ENCODE assay signal across 9 cellular contexts in the genomic region with DNA sequence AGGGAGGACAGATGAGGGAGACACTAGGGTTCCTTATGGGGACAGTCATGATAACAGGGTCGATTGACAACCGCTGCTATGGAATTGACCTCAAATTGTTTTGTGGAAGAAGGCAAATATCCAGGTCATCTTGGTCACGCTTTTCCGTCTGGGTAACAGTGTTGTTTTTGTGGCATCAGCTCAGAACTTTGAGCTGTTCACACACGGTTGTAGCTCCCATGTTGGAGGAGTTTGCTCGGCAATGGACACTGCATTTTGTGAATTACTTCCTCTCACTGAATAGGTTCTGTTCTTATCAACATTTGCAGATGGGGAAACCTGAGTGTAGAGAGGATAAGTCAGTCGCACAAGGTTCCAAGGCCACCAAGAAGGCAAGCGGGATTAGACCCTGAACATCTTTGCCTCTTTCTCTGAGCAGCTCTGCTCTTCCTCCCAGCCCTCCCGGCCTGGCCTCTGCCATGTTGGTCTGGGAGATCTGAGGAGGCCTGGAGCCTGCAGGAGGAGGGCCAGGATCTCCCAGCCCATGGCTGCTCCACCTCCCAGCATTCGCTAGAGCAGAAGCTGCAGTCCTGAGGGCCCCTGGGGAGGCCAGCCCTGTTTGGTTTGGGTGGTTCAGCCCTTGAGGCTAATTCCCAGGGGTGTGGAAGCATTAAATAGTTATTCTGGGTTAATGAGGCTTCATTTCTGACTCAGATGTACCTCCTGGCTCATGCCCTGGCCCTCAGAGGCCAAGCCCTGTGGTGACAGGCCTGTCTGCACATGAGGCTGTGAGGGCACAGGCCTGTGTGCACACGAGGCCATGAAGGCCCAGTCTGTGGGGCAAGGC.
DNase-seq lines count a peak whose midpoint lies in the region; ATAC-seq and TF ChIP-seq lines count a peak whose summit lies in the region.
"Had no signal": no experiment of that assay in that cellular context is flagged by ENCODE, and none has a peak within 500 bp of the region (broad histone marks: within the 10 kb centered on the region; RNA-seq: fewer than 3 reads in every experiment).

No MANE protein-coding gene starts in this region.

- no peak overlapping the region for H3K4me3 Mint-ChIP-seq in CD8-positive, alpha-beta memory T cell
- no peak overlapping the region for H3K4me3 Mint-ChIP-seq in naive thymus-derived CD8-positive, alpha-beta T cell
- no peak overlapping the region for H3K4me3 Mint-ChIP-seq in activated T-helper 17 cell treated with anti-CD3 and anti-CD28 coated beads, Interleukin-2, amount 50 U/mL, for 72 hours
- no peak overlapping the region for H3K4me3 Mint-ChIP-seq in T-cell

- no peaks in the 10 kb centered on the region for H3K27me3 Mint-ChIP-seq in CD8-positive, alpha-beta memory T cell
- H3K27me3 Mint-ChIP-seq in naive thymus-derived CD8-positive, alpha-beta T cell = no peaks in the 10 kb centered on the region
- no peaks in the 10 kb centered on the region for H3K27me3 Mint-ChIP-seq in activated T-helper 17 cell treated with anti-CD3 and anti-CD28 coated beads, Interleukin-2, amount 50 U/mL, for 72 hours
- H3K27me3 Mint-ChIP-seq in T-cell = no peaks in the 10 kb centered on the region

- H3K27ac Mint-ChIP-seq in CD8-positive, alpha-beta memory T cell = peak overlapping the region in 6 of 8 donors; percentile 42 to 79 (median 62)
- H3K27ac Mint-ChIP-seq in naive thymus-derived CD8-positive, alpha-beta T cell = peak overlapping the region in 6 of 10 donors; percentile 40 to 77 (median 66)
- H3K27ac Mint-ChIP-seq in activated T-helper 17 cell treated with anti-CD3 and anti-CD28 coated beads, Interleukin-2, amount 50 U/mL, for 72 hours = no peak overlapping the region
- H3K27ac Mint-ChIP-seq in T-cell = peak overlapping the region in 1 of 2 donors; percentile 61

- no peaks in the 10 kb centered on the region for H3K9me3 Mint-ChIP-seq in CD8-positive, alpha-beta memory T cell
- H3K9me3 Mint-ChIP-seq in naive thymus-derived CD8-positive, alpha-beta T cell = no peaks in the 10 kb centered on the region
- no peaks in the 10 kb centered on the region for H3K9me3 Mint-ChIP-seq in activated T-helper 17 cell treated with anti-CD3 and anti-CD28 coated beads, Interleukin-2, amount 50 U/mL, for 72 hours
- H3K9me3 Mint-ChIP-seq in T-cell = no peaks in the 10 kb centered on the region

- POLR2A ChIA-PET in CD8-positive, alpha-beta memory T cell (lab: Charles Lee) = no interaction called here
- POLR2A ChIA-PET in naive thymus-derived CD8-positive, alpha-beta T cell (lab: Charles Lee) = no interaction called here
- POLR2A ChIA-PET in T-cell (lab: Charles Lee) = interaction anchor here in 1 of 2 donors (0.6 kb wide), 1 partner anchor 485 kb away, joined by 4 read pairs; no protein-coding TSS in a partner anchor

- DNase-seq in CD8-positive, alpha-beta memory T cell = no peak
- no peak for DNase-seq in body of pancreas
- DNase-seq in naive thymus-derived CD8-positive, alpha-beta T cell = no peak
- DNase-seq in LoVo (ENCODE audit: low spot score) = no peak
- no peak for DNase-seq in midbrain (lab: John Stamatoyannopoulos, UW)
- DNase-seq in T-cell = no peak
- DNase-seq: stimulated activated naive CD4-positive, alpha-beta T cell treated with Interleukin-2 at 50 U/mL for 16 hours had no signal

- H3K27me3 ChIP-seq in CD8-positive, alpha-beta memory T cell (ENCODE audit: insufficient read depth, low read length, poor library complexity, severe bottlenecking) = no peaks in the 10 kb centered on the region
- H3K27me3 ChIP-seq in body of pancreas = no peaks in the 10 kb centered on the region

- CTCF ChIA-PET in CD8-positive, alpha-beta memory T cell (lab: Charles Lee) = interaction anchor here (0.9 to 5.5 kb wide), 6 partner anchors 19 to 221 kb away, joined by 3 to 26 read pairs (median 5); no protein-coding TSS in a partner anchor
- CTCF ChIA-PET in T-cell (lab: Charles Lee) = no interaction called here

- TF ChIP-seq POLR2A in body of pancreas (IDR thresholded peaks at IDR 0.05) = no peak

- intact Hi-C loops in body of pancreas (cut with DNase I) = no loop called here

- ATAC-seq in HG02642 (IDR thresholded peaks at IDR 0.05; ENCODE audit: poor library complexity, unreplicated experiment) = peak; percentile 38
- ATAC-seq in body of pancreas = no peak
- no peak for ATAC-seq in naive thymus-derived CD8-positive, alpha-beta T cell
- ATAC-seq in activated T-helper 17 cell treated with anti-CD3 and anti-CD28 coated beads, Interleukin-2, amount 50 U/mL, for 72 hours (replicated peaks) = no peak
- ATAC-seq in T-cell (replicated peaks in 1 of 4) = no peak

- peak overlapping the region; percentile 74 for H3K27ac ChIP-seq in CD8-positive, alpha-beta memory T cell (ENCODE audit: low read depth, low read length)
- H3K27ac ChIP-seq in body of pancreas = peak overlapping the region; percentile 49 to 86 (median 82)

- H3K4me1 Mint-ChIP-seq in CD8-positive, alpha-beta memory T cell = peaks cover 5 to 21% (median 10%) of the 10 kb centered on the region in 3 donors
- peaks cover 6 to 20% (median 12%) of the 10 kb centered on the region in 4 donors for H3K4me1 Mint-ChIP-seq in naive thymus-derived CD8-positive, alpha-beta T cell
- H3K4me1 Mint-ChIP-seq in activated T-helper 17 cell treated with anti-CD3 and anti-CD28 coated beads, Interleukin-2, amount 50 U/mL, for 72 hours = peaks cover 5% of the 10 kb centered on the region
- H3K4me1 Mint-ChIP-seq in T-cell = peaks cover 6 to 31% (median 19%) of the 10 kb centered on the region in 3 donors

- H3K4me1 ChIP-seq in CD8-positive, alpha-beta memory T cell (ENCODE audit: insufficient read depth, low read length) = peaks cover 12% of the 10 kb centered on the region
- H3K4me1 ChIP-seq in body of pancreas = peaks cover 20% of the 10 kb centered on the region

- 72 to 91% methylated on average over 10 to 11 of the region's 11 CpGs for WGBS in body of pancreas, 2 donors

- H3K9me3 ChIP-seq in CD8-positive, alpha-beta memory T cell (ENCODE audit: low read length) = no peaks in the 10 kb centered on the region
- H3K9me3 ChIP-seq in body of pancreas = no peaks in the 10 kb centered on the region

- H3K36me3 ChIP-seq in CD8-positive, alpha-beta memory T cell (ENCODE audit: insufficient read depth, low read length) = peaks cover 7% of the 10 kb centered on the region
- H3K36me3 ChIP-seq in body of pancreas (replicated peaks in 1 of 2; ENCODE audit: insufficient read depth in 1 of 2, low read depth in 2 of 2) = no peaks in the 10 kb centered on the region

- H3K4me3 ChIP-seq in CD8-positive, alpha-beta memory T cell (ENCODE audit: low read length) = no peak overlapping the region
- no peak overlapping the region for H3K4me3 ChIP-seq in body of pancreas

- no peak for TF ChIP-seq CTCF in body of pancreas (IDR thresholded peaks at IDR 0.05)

- H3K36me3 Mint-ChIP-seq in CD8-positive, alpha-beta memory T cell = peaks cover 0 to 29% (median 2%) of the 10 kb centered on the region in 3 donors
- peaks cover 0 to 12% (median 0%) of the 10 kb centered on the region in 3 donors for H3K36me3 Mint-ChIP-seq in naive thymus-derived CD8-positive, alpha-beta T cell
- H3K36me3 Mint-ChIP-seq in activated T-helper 17 cell treated with anti-CD3 and anti-CD28 coated beads, Interleukin-2, amount 50 U/mL, for 72 hours (ENCODE audit: low read depth) = no peaks in the 10 kb centered on the region
- peaks cover 8% of the 10 kb centered on the region for H3K36me3 Mint-ChIP-seq in T-cell
